25 cellular contexts compared by ENCODE assay signal in the genomic region with DNA sequence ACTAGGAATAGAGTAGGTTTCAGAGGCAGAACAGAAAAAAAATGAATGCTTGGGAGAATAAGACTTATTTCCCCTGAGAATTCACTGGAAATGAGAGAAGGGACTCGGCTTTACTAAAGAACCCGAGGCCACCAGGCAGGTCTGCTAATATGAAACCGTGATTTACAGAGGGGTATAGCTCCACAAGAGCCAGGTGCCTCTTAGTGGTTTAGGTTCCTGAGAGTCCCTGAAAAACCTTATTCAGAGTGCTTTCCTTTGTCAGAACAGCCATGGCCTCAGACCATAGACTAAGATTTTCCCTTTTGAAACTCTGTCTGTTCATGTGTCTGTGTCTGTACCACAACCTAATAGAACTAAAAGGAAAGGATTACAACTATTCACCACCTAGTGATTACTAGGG.
"Had no signal": no experiment of that assay in that cellular context is flagged by ENCODE, and none has a peak within 500 bp of the region (broad histone marks: within the 10 kb centered on the region; RNA-seq: fewer than 3 reads in every experiment).

No MANE protein-coding gene starts in this region.

- H3K4me1 ChIP-seq: stomach, suprapubic skin, testis, thyroid gland, tibial artery, tibial nerve, transverse colon, upper lobe of left lung, upper lobe of right lung, uterus, vagina had no signal

- H3K4me3 ChIP-seq: stomach, suprapubic skin, testis, thoracic aorta, thyroid gland, tibial artery, tibial nerve, transverse colon, upper lobe of left lung, upper lobe of right lung, uterus, vagina had no signal

- H3K9me3 ChIP-seq: stomach, suprapubic skin, testis, thoracic aorta, thyroid gland, tibial artery, tibial nerve, transverse colon, upper lobe of left lung, upper lobe of right lung, uterus, vagina had no signal

- DNase-seq: stimulated activated CD4-positive, alpha-beta T cell treated with anti-CD3 and anti-CD28 coated beads, Interleukin-2, amount 100 ng/mL, for 48 hours; stimulated activated CD4-positive, alpha-beta T cell treated with anti-CD3 and anti-CD28 coated beads, Interleukin-4, amount 100 ng/mL, for 1 hour; stimulated activated CD4-positive, alpha-beta T cell treated with anti-CD3 and anti-CD28 coated beads, Interleukin-4, amount 100 ng/mL, for 24 hours; stimulated activated CD4-positive, alpha-beta T cell treated with anti-CD3 and anti-CD28 coated beads, Interleukin-4, amount 100 ng/mL, for 4 hours; stimulated activated naive B cell treated with anti-CD40 and anti-IgM and Interleukin-4, amounts not matched to agents 10 μg/mL and 1 μg/mL and 100 μg/mL, for 72 hours; stimulated activated naive CD4-positive, alpha-beta T cell; stimulated activated naive CD4-positive, alpha-beta T cell treated with Interleukin-2 at 50 U/mL for 16 hours; stimulated activated naive CD8-positive, alpha-beta T cell treated with anti-CD3 and anti-CD28 coated beads, Interleukin-15, amount 100 ng/mL, for 72 hours; stimulated activated naive CD8-positive, alpha-beta T cell treated with anti-CD3 and anti-CD28 coated beads, Interleukin-15, Interleukin-2, amounts not matched to agents 100 U/mL and 50 U/mL, for 24 hours; stomach; substantia nigra; testis; thyroid gland; tibial artery; transverse colon; trophoblast cell; upper lobe of left lung; upper lobe of right lung; uterus had no signal

- H3K27ac ChIP-seq: stomach, suprapubic skin, testis, thoracic aorta, thyroid gland, tibial artery, tibial nerve, transverse colon, upper lobe of left lung, upper lobe of right lung, uterus, vagina had no signal

- H3K27me3 ChIP-seq: testis, thyroid gland, tibial nerve, upper lobe of left lung, upper lobe of right lung, uterus, vagina had no signal

- H3K36me3 ChIP-seq: stomach, suprapubic skin, thoracic aorta, thyroid gland, tibial artery, tibial nerve, transverse colon, upper lobe of left lung, upper lobe of right lung, uterus, vagina had no signal

- ATAC-seq: stimulated activated effector memory CD8-positive, alpha-beta T cell treated with anti-CD3 and anti-CD28 coated beads, Interleukin-12 subunit alpha, Interleukin-12 subunit beta, amount 100 ng/mL, for 72 hours; stimulated activated memory B cell treated with anti-CD40 and anti-IgM and Interleukin-4, amounts not matched to agents 10 μg/mL and 1 μg/mL and 100 μg/mL, for 72 hours; stimulated activated naive B cell treated with anti-CD40 and anti-IgM and Interleukin-4, amounts not matched to agents 10 μg/mL and 1 μg/mL and 100 μg/mL, for 72 hours; stimulated activated naive CD8-positive, alpha-beta T cell treated with anti-CD3 and anti-CD28 coated beads, Interleukin-15, Interleukin-2, amounts not matched to agents 100 U/mL and 50 U/mL, for 24 hours; upper lobe of right lung had no signal
